Comparison of ENCODE assay signal across 8 cellular contexts in genomic region chr2:191165190-191165643, GRCh38. TPM values are rescaled to one million over a fixed set of nuclear protein-coding genes. Genes with fewer than 3 reads are reported as not detected.
DNase-seq lines count a peak whose midpoint lies in the region; ATAC-seq and TF ChIP-seq lines count a peak whose summit lies in the region.

No MANE protein-coding gene starts in this region.

- H3K9me3 ChIP-seq in ascending aorta: no peaks in the 10 kb centered on the region

- peak; percentile 45 for DNase-seq in AG09319 (ENCODE audit: extremely low read depth, low read depth)
- peak; percentile 34 for DNase-seq in NCI-H345 treated with DMSO at 0.1 percent for 48 hours (lab: John Stamatoyannopoulos, UW; ENCODE audit: unreplicated experiment)
- no peak for DNase-seq in ascending aorta (ENCODE audit: low spot score in 2 of 2)
- peak; percentile 19 for DNase-seq in iPS DF 4.7 (ENCODE audit: extremely low read depth, low spot score)
- peak; percentile 31 for DNase-seq in smooth muscle cell of the brain vasculature (ENCODE audit: low read depth, low spot score)
- DNase-seq in activated effector memory CD4-positive, alpha-beta T cell treated with anti-CD3 and anti-CD28 coated beads, Interleukin-2, amount 50 U/mL, for 16 hours: no peak

- no peak overlapping the region for H3K27ac ChIP-seq in ascending aorta

- no peaks in the 10 kb centered on the region for H3K27me3 ChIP-seq in ascending aorta

- ATAC-seq in HG02798 (IDR thresholded peaks at IDR 0.05; ENCODE audit: poor library complexity, unreplicated experiment): peak; percentile 81

- H3K36me3 ChIP-seq in ascending aorta: no peaks in the 10 kb centered on the region

- TF ChIP-seq CTCF in AG09319 (IDR thresholded peaks at IDR 0.05; ENCODE audit: low read depth, low read length) (peak; percentile 74), GM12874 (IDR thresholded peaks at IDR 0.05; ENCODE audit: insufficient read depth, low read depth, low read length) (peak; percentile 41), ascending aorta (IDR thresholded peaks at IDR 0.05) (peak; percentile 39 to 79 (median 73))

- peaks cover 7 to 21% of the 10 kb centered on the region in 2 donors for H3K4me1 ChIP-seq in ascending aorta

- intact Hi-C loops in ascending aorta (cut with DNase I): loop anchor here (1.0 to 5.0 kb wide), 5 partner anchors 52 to 356 kb away; no protein-coding TSS in a partner anchor

- H3K4me3 ChIP-seq in ascending aorta: no peak overlapping the region

RNA-seq across cellular contexts. Expression of gene STAT4, which starts 14.4 kb away (rescaled TPM):
- total RNA-seq in ascending aorta: 0.85 TPM

Comparison
In these comparisons a context has a peak if more than half of its experiments do, and no peak if none do; other contexts are left out.
1. DNase-seq: peak in AG09319 (single experiment), NCI-H345 treated with DMSO at 0.1 percent for 48 hours (single experiment), iPS DF 4.7 (single experiment) and smooth muscle cell of the brain vasculature (single experiment); none in ascending aorta (0 of 2) and activated effector memory CD4-positive, alpha-beta T cell treated with anti-CD3 and anti-CD28 coated beads, Interleukin-2, amount 50 U/mL, for 16 hours (single experiment).
2. Peak in every context shown above with its lines, with median percentiles within 50 percentile points of each other: CTCF ChIP-seq.